ENCODE assay signal across 4 cellular contexts in the genomic region with DNA sequence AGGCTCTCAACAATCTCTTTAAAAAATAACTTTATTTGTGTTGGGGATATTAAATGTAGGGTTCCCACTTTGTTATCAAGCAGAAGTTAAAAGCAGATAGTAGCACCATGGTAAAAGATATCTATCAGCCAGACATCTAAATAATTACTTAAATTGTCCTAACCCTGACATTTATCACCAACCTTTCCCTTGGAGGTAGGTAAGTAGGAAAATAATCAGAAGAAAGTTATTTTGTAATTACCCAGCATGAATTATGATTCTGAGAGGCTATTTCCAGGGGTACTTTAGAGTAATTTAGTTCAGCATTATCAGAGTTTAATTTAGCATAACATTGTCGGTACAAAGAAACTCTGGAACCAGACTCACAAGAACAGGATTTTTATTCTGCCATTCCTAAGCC. TPM values are rescaled to one million over a fixed set of nuclear protein-coding genes. Genes with fewer than 3 reads are reported as not detected.
"Had no signal": no experiment of that assay in that cellular context is flagged by ENCODE, and none has a peak within 500 bp of the region (broad histone marks: within the 10 kb centered on the region; RNA-seq: fewer than 3 reads in every experiment).

No MANE protein-coding gene starts in this region.

- H3K4me3 ChIP-seq: GM12878 had no signal

- DNase-seq: GDM1, GF-D8 had no signal

- ATAC-seq: GM12878 had no signal

RNA-seq across cellular contexts. Expression of a gene that starts 23.2 kb away (rescaled TPM):
- total RNA-seq: G401, GM12878 had no signal
